Comparison of ENCODE assay signal across 1 cellular context in genomic region chr19:2840794-2841790, GRCh38.
TF ChIP-seq lines count a peak whose summit lies in the region.

TSS of gene ZNF555 (plus strand) at chr19:2841475. CDS start at chr19:2841573, 98 bp downstream.

TF ChIP-seq in K562, 482 proteins besides CTCF, POLR2A, EP300 and RAD21 (continued from another document and continues in another):
- no peak for TF ChIP-seq ADNP (tag; IDR thresholded peaks at IDR 0.05)
- TF ChIP-seq AFF1 (IDR thresholded peaks at IDR 0.05; ENCODE audit: low read depth in 1 of 2, partially characterized antibody in 2 of 2) = no peak
- peak; percentile 98 for TF ChIP-seq ZBTB7A (IDR thresholded peaks at IDR 0.05; ENCODE audit: borderline replicate concordance, control insufficient read depth, low read depth, low read length)
- TF ChIP-seq HSF4 (CRISPR knock-in tag; IDR thresholded peaks at IDR 0.05; ENCODE audit: borderline replicate concordance) = no peak
- no peak for TF ChIP-seq CBX2 (IDR thresholded peaks at IDR 0.05; ENCODE audit: insufficient read depth, low read length, poor library complexity, severe bottlenecking)
- no peak for TF ChIP-seq NR0B1 (IDR thresholded peaks at IDR 0.05; ENCODE audit: partially characterized antibody)
- TF ChIP-seq TCF7L2 (IDR thresholded peaks at IDR 0.05; ENCODE audit: low read depth, low read length) = no peak
- TF ChIP-seq MBD2 (IDR thresholded peaks at IDR 0.05; ENCODE audit: borderline replicate concordance, low read depth) = peak; percentile 99
- peak; percentile 40 to 60; a peak in 2 of 4 replicates for TF ChIP-seq RCOR1 (IDR thresholded peaks at IDR 0.05; ENCODE audit: borderline replicate concordance in 1 of 2, low read depth in 2 of 2, low read length in 2 of 2)
- no peak for TF ChIP-seq ZNF444 (CRISPR knock-in tag; IDR thresholded peaks at IDR 0.05)
- no peak for TF ChIP-seq BCL6 (CRISPR knock-in tag; IDR thresholded peaks at IDR 0.05)
- peak; percentile 57; the same call in 1 of the 2 replicates for TF ChIP-seq TFAP4 (CRISPR knock-in tag; IDR thresholded peaks at IDR 0.05; ENCODE audit: borderline replicate concordance)
- peak; percentile 77 for TF ChIP-seq ARID4B (CRISPR knock-in tag; IDR thresholded peaks at IDR 0.05)
- peak; percentile 67; the same call in 1 of the 2 replicates for TF ChIP-seq ZNF589 (CRISPR knock-in tag; IDR thresholded peaks at IDR 0.05; ENCODE audit: low read depth)
- peak; percentile 95 for TF ChIP-seq MTA1 (IDR thresholded peaks at IDR 0.05; ENCODE audit: borderline replicate concordance)
- 0 out of 2 replicates have a peak, but pooled peaks have one; percentile 41 for TF ChIP-seq THAP7 (CRISPR knock-in tag; IDR thresholded peaks at IDR 0.05)
- TF ChIP-seq ZBTB11 (CRISPR knock-in tag; IDR thresholded peaks at IDR 0.05) = no peak
- no peak for TF ChIP-seq RFX7 (CRISPR knock-in tag; IDR thresholded peaks at IDR 0.05)
- TF ChIP-seq ZSCAN32 (CRISPR knock-in tag; IDR thresholded peaks at IDR 0.05) = no peak
- no peak for TF ChIP-seq E2F4 (CRISPR knock-in tag; IDR thresholded peaks at IDR 0.05; ENCODE audit: low read depth)
- peak; percentile 77 for TF ChIP-seq RB1 (IDR thresholded peaks at IDR 0.05; ENCODE audit: low read depth)
- TF ChIP-seq IRF2 (CRISPR knock-in tag; IDR thresholded peaks at IDR 0.05) = no peak
- 0 out of 2 replicates have a peak, but pooled peaks have one; percentile 20 for TF ChIP-seq POLR2AphosphoS5 (IDR thresholded peaks at IDR 0.05; ENCODE audit: control insufficient read depth, insufficient read depth, low read depth, low read length)
- TF ChIP-seq ZNF780A (CRISPR knock-in tag; IDR thresholded peaks at IDR 0.05) = peak; percentile 67; the same call in 1 of the 2 replicates
- TF ChIP-seq FOXK1 (CRISPR knock-in tag; IDR thresholded peaks at IDR 0.05; ENCODE audit: borderline replicate concordance) = no peak
- TF ChIP-seq ZNF282 (CRISPR knock-in tag; IDR thresholded peaks at IDR 0.05) = no peak
- TF ChIP-seq SOX6 (IDR thresholded peaks at IDR 0.05) = no peak
- TF ChIP-seq ZBTB8A (IDR thresholded peaks at IDR 0.05; ENCODE audit: partially characterized antibody) = no peak
- no peak for TF ChIP-seq ETS2 (tag; IDR thresholded peaks at IDR 0.05; ENCODE audit: borderline replicate concordance, poor library complexity, severe bottlenecking)
- peak; percentile 79 for TF ChIP-seq NBN (IDR thresholded peaks at IDR 0.05; ENCODE audit: low read depth)
- peak in 1 of 2 experiments; percentile 30; a peak in 1 of 4 replicates for TF ChIP-seq SRF (CRISPR knock-in tag; IDR thresholded peaks at IDR 0.05)
- TF ChIP-seq MYC (IDR thresholded peaks at IDR 0.05; ENCODE audit: low read depth, low read length) = peak; percentile 72; the same call in 1 of the 2 replicates
- TF ChIP-seq MYC (CRISPR knock-in tag; IDR thresholded peaks at IDR 0.05; ENCODE audit: borderline replicate concordance, low read depth) = peak; percentile 77; the same call in 1 of the 2 replicates
- TF ChIP-seq SRSF9 (IDR thresholded peaks at IDR 0.05; ENCODE audit: borderline replicate concordance, low read depth, low read length) = no peak
- no peak for TF ChIP-seq ZC3H11A (IDR thresholded peaks at IDR 0.05; ENCODE audit: low read depth, low read length)
- TF ChIP-seq FOS (IDR thresholded peaks at IDR 0.05; ENCODE audit: extremely low read depth, insufficient read length) = peak; percentile 100
- TF ChIP-seq E2F8 (IDR thresholded peaks at IDR 0.05; ENCODE audit: low read depth, partially characterized antibody) = peak; percentile 40
- no peak for TF ChIP-seq CC2D1A (IDR thresholded peaks at IDR 0.05)
- TF ChIP-seq NFE2L1 (tag; IDR thresholded peaks at IDR 0.05; ENCODE audit: borderline replicate concordance, low read depth) = no peak
- TF ChIP-seq CBX1 (IDR thresholded peaks at IDR 0.05; ENCODE audit: low read depth) = peak; percentile 16; the same call in 1 of the 2 replicates
- peak in 1 of 2 experiments; percentile 98; a peak in 2 of 4 replicates for TF ChIP-seq HDAC1 (IDR thresholded peaks at IDR 0.05)
